ENCODE assay signal across 1 cellular context in the genomic region with DNA sequence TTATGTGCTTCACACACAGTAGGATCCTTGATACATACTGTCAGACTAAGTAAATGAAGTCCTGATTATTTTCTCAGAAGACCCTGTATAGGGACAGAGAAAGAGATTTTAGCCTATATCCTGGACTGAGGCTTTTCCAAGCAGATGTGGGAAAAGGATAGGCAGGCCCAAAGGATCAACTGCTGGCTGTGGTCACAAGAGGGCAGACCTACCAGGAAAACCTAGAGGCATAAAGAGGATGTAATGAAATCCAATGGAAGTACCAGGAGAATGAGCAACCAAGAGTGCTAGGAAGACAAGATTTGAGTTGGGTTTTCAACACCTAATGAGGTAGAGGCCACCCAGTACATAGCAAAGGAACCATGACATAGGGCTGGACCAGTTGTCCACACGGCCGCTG.
TF ChIP-seq lines count a peak whose summit lies in the region.

No MANE protein-coding gene starts in this region.

TF ChIP-seq in HepG2, 621 proteins besides CTCF, POLR2A, EP300 and RAD21 (continued from another document):
- TF ChIP-seq, protein P1, sequence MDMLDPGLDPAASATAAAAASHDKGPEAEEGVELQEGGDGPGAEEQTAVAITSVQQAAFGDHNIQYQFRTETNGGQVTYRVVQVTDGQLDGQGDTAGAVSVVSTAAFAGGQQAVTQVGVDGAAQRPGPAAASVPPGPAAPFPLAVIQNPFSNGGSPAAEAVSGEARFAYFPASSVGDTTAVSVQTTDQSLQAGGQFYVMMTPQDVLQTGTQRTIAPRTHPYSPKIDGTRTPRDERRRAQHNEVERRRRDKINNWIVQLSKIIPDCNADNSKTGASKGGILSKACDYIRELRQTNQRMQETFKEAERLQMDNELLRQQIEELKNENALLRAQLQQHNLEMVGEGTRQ (IDR thresholded peaks at IDR 0.05; ENCODE audit: low read depth, low read length) = no peak
- TF ChIP-seq, protein P1 (CRISPR knock-in tag; IDR thresholded peaks at IDR 0.05; ENCODE audit: borderline replicate concordance) = no peak
- TF ChIP-seq LCORL (IDR thresholded peaks at IDR 0.05) (no peak), LCORL (CRISPR knock-in tag; IDR thresholded peaks at IDR 0.05) (no peak), REL (CRISPR knock-in tag; conservative IDR thresholded peaks at IDR 0.05) (no peak), HNRNPUL1 (IDR thresholded peaks at IDR 0.05; ENCODE audit: low read depth, low read length) (no peak), ZNF720 (CRISPR knock-in tag; IDR thresholded peaks at IDR 0.05) (no peak), PCBP2 (optimal IDR thresholded peaks at IDR 0.05; ENCODE audit: low read depth, low read length, poor library complexity, severe bottlenecking) (no peak), ZNF329 (CRISPR knock-in tag; IDR thresholded peaks at IDR 0.05; ENCODE audit: low read depth) (no peak), HOXD1 (CRISPR knock-in tag; IDR thresholded peaks at IDR 0.05) (no peak), ZNF562 (CRISPR knock-in tag; IDR thresholded peaks at IDR 0.05; ENCODE audit: borderline replicate concordance) (no peak), ZNF446 (CRISPR knock-in tag; IDR thresholded peaks at IDR 0.05) (no peak), ELF4 (CRISPR knock-in tag; IDR thresholded peaks at IDR 0.05; ENCODE audit: borderline replicate concordance) (no peak), AGO1 (IDR thresholded peaks at IDR 0.05; ENCODE audit: low read depth, low read length, poor library complexity, severe bottlenecking) (no peak), SATB2 (CRISPR knock-in tag; IDR thresholded peaks at IDR 0.05) (no peak), ZNF883 (CRISPR knock-in tag; IDR thresholded peaks at IDR 0.05; ENCODE audit: not compliant biosample characterization) (no peak)
- TF ChIP-seq, protein P2, sequence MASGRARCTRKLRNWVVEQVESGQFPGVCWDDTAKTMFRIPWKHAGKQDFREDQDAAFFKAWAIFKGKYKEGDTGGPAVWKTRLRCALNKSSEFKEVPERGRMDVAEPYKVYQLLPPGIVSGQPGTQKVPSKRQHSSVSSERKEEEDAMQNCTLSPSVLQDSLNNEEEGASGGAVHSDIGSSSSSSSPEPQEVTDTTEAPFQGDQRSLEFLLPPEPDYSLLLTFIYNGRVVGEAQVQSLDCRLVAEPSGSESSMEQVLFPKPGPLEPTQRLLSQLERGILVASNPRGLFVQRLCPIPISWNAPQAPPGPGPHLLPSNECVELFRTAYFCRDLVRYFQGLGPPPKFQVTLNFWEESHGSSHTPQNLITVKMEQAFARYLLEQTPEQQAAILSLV (CRISPR knock-in tag; IDR thresholded peaks at IDR 0.05; ENCODE audit: borderline replicate concordance) = no peak
- TF ChIP-seq, protein P3, sequence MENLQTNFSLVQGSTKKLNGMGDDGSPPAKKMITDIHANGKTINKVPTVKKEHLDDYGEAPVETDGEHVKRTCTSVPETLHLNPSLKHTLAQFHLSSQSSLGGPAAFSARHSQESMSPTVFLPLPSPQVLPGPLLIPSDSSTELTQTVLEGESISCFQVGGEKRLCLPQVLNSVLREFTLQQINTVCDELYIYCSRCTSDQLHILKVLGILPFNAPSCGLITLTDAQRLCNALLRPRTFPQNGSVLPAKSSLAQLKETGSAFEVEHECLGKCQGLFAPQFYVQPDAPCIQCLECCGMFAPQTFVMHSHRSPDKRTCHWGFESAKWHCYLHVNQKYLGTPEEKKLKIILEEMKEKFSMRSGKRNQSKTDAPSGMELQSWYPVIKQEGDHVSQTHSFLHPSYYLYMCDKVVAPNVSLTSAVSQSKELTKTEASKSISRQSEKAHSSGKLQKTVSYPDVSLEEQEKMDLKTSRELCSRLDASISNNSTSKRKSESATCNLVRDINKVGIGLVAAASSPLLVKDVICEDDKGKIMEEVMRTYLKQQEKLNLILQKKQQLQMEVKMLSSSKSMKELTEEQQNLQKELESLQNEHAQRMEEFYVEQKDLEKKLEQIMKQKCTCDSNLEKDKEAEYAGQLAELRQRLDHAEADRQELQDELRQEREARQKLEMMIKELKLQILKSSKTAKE (CRISPR knock-in tag; IDR thresholded peaks at IDR 0.05; ENCODE audit: borderline replicate concordance) = no peak
- TF ChIP-seq, protein P4, sequence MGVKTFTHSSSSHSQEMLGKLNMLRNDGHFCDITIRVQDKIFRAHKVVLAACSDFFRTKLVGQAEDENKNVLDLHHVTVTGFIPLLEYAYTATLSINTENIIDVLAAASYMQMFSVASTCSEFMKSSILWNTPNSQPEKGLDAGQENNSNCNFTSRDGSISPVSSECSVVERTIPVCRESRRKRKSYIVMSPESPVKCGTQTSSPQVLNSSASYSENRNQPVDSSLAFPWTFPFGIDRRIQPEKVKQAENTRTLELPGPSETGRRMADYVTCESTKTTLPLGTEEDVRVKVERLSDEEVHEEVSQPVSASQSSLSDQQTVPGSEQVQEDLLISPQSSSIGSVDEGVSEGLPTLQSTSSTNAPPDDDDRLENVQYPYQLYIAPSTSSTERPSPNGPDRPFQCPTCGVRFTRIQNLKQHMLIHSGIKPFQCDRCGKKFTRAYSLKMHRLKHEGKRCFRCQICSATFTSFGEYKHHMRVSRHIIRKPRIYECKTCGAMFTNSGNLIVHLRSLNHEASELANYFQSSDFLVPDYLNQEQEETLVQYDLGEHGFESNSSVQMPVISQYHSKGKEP (CRISPR knock-in tag; IDR thresholded peaks at IDR 0.05) = no peak
- TF ChIP-seq, protein P5, sequence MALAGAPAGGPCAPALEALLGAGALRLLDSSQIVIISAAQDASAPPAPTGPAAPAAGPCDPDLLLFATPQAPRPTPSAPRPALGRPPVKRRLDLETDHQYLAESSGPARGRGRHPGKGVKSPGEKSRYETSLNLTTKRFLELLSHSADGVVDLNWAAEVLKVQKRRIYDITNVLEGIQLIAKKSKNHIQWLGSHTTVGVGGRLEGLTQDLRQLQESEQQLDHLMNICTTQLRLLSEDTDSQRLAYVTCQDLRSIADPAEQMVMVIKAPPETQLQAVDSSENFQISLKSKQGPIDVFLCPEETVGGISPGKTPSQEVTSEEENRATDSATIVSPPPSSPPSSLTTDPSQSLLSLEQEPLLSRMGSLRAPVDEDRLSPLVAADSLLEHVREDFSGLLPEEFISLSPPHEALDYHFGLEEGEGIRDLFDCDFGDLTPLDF (CRISPR knock-in tag; IDR thresholded peaks at IDR 0.05) = no peak
